1 cellular context compared by ENCODE assay signal in genomic region chr4:162705130-162705803, GRCh38.
TF ChIP-seq lines count a peak whose summit lies in the region.

No MANE protein-coding gene starts in this region.

TF ChIP-seq in HCT116, 20 proteins besides CTCF, POLR2A, EP300 and RAD21 (continued from another document):
- no peak for TF ChIP-seq REST (IDR thresholded peaks at IDR 0.05; ENCODE audit: low read depth)
- TF ChIP-seq ATF3 (IDR thresholded peaks at IDR 0.05) = no peak
